ENCODE assay signal across 8 cellular contexts in the genomic region with DNA sequence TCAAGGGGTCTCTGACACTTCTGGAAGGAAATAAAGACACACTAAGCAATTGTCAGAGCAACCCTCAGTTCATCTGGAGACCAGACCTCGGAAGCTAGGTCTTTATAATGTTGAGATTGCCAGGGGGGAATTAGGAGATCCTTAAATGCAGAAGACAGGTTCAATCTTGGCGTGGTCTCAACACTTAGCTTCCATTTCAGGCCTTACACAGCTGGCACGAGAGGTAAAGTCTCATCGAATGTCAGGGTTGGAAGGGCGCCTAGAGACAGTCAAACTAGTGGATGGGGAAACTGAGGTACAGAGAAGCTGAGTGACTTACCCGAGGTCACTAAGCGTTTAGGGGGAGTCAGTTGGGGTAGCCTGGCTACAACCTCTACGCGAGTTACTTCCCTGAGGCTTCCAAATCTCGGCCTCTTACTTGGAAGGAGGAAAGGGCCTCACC. TPM values are rescaled to one million over a fixed set of nuclear protein-coding genes. Genes with fewer than 3 reads are reported as not detected.
DNase-seq lines count a peak whose midpoint lies in the region; ATAC-seq, FAIRE-seq and TF ChIP-seq lines count a peak whose summit lies in the region.

No MANE protein-coding gene starts in this region.

- CTCF ChIA-PET in A549 (lab: Yijun Ruan, JAX), result interaction anchor here (1.2 to 2.1 kb wide), 5 partner anchors 15 to 120 kb away, joined by 3 to 6 read pairs (median 4); no protein-coding TSS in a partner anchor
- CTCF ChIA-PET in HEK293T (lab: Yijun Ruan, JAX), result interaction anchor here (1.0 kb wide), 1 partner anchor 268 kb away, joined by 3 read pairs; a partner anchor contains a TSS

- FAIRE-seq in A549 (lab: Jason Lieb, UNC), result no peak

- ATAC-seq in A549 (peak in 1 of 2 experiments; percentile 5; a peak in 2 of 6 replicates), body of pancreas (no peak), GM19351 (IDR thresholded peaks at IDR 0.05; ENCODE audit: unreplicated experiment) (no peak), HG03039 (IDR thresholded peaks at IDR 0.05; ENCODE audit: unreplicated experiment) (no peak), GM18858 (IDR thresholded peaks at IDR 0.05; ENCODE audit: unreplicated experiment) (no peak)

- H3K4me1 ChIP-seq in A549 (0 out of 3 replicates have a peak, but pooled peaks cover 5% of the 10 kb centered on the region), body of pancreas (peaks cover 13% of the 10 kb centered on the region), mononuclear cell (ENCODE audit: insufficient read depth, low read length) (peaks cover 39% of the 10 kb centered on the region)

- POLR2A ChIA-PET in A549 (lab: Yijun Ruan, JAX), result interaction anchor here (0.9 to 1.8 kb wide), 5 partner anchors 11 to 116 kb away, joined by 3 to 6 read pairs (median 3); no protein-coding TSS in a partner anchor
- POLR2A ChIA-PET in HEK293T (lab: Yijun Ruan, JAX), result interaction anchor here (0.9 to 2.7 kb wide), 18 partner anchors 8 to 268 kb away, joined by 3 to 12 read pairs (median 4); a partner anchor contains a TSS

- H3K27ac ChIP-seq in A549, result peak overlapping the region; percentile 54 to 85; a peak in 5 of 6 replicates
- H3K27ac ChIP-seq in body of pancreas, result peak overlapping the region; percentile 32 to 65 (median 49)

- intact Hi-C loops in body of pancreas (cut with DNase I), result no loop called here

- H3K4me3 ChIP-seq in A549, result peak overlapping the region; percentile 60
- peak overlapping the region in 1 of 2 donors; percentile 45 for H3K4me3 ChIP-seq in body of pancreas
- peak overlapping the region; percentile 78 for H3K4me3 ChIP-seq in mononuclear cell (ENCODE audit: low read length)

- H3K4me2 ChIP-seq in A549, result peak overlapping the region; percentile 75

- H3K27me3 ChIP-seq in body of pancreas, result no peaks in the 10 kb centered on the region
- no peaks in the 10 kb centered on the region for H3K27me3 ChIP-seq in mononuclear cell (ENCODE audit: insufficient read depth, low read length)

- TF ChIP-seq POLR2A in A549 (IDR thresholded peaks at IDR 0.05; ENCODE audit: low read length) (no peak), body of pancreas (IDR thresholded peaks at IDR 0.05) (no peak)

- H3K36me3 ChIP-seq in body of pancreas (replicated peaks in 1 of 2; ENCODE audit: insufficient read depth in 1 of 2, low read depth in 2 of 2), result no peaks in the 10 kb centered on the region

- TF ChIP-seq CTCF in A549 (IDR thresholded peaks at IDR 0.05) (no peak), body of pancreas (IDR thresholded peaks at IDR 0.05) (no peak), GM20000 (IDR thresholded peaks at IDR 0.05; ENCODE audit: extremely low read depth, missing control alignments) (no peak)

- TF ChIP-seq EP300 in A549 (IDR thresholded peaks at IDR 0.05), result no peak

- WGBS in A549 (ENCODE audit: missing lambda C conversion rate), result 62% methylated on average over 9 of the region's 10 CpGs
- 34 to 39% methylated on average over 10 of the region's 10 CpGs for WGBS in body of pancreas, 2 donors

- TF ChIP-seq RAD21 in A549 (conservative IDR thresholded peaks at IDR 0.05 in 1 of 2, IDR thresholded peaks at IDR 0.05 in 1 of 2), result no peak

- DNase-seq in A549 (ENCODE audit: low read depth in 1 of 2, low spot score in 1 of 2), result peak in 1 of 2 experiments; percentile 3
- DNase-seq in HEK293T (ENCODE audit: extremely low spot score), result no peak
- no peak for DNase-seq in body of pancreas
- no peak for DNase-seq in GM20000 (ENCODE audit: low spot score)

- H3K9me3 ChIP-seq in A549 (no peaks in the 10 kb centered on the region), body of pancreas (no peaks in the 10 kb centered on the region), mononuclear cell (ENCODE audit: low read depth, low read length) (no peaks in the 10 kb centered on the region)

TF ChIP-seq in A549, 52 proteins besides CTCF, POLR2A, EP300 and RAD21:
- TF ChIP-seq TP53 (CRISPR knock-in tag; IDR thresholded peaks at IDR 0.05) (no peak), KDM1A (IDR thresholded peaks at IDR 0.05; ENCODE audit: low read depth) (no peak), HOXB13 (CRISPR knock-in tag; IDR thresholded peaks at IDR 0.05; ENCODE audit: low read depth) (no peak), ESRRA (IDR thresholded peaks at IDR 0.05; ENCODE audit: borderline replicate concordance, low read length) (no peak), MAZ (IDR thresholded peaks at IDR 0.05; ENCODE audit: borderline replicate concordance, low read depth, low read length) (no peak)
- TF ChIP-seq, protein P1, sequence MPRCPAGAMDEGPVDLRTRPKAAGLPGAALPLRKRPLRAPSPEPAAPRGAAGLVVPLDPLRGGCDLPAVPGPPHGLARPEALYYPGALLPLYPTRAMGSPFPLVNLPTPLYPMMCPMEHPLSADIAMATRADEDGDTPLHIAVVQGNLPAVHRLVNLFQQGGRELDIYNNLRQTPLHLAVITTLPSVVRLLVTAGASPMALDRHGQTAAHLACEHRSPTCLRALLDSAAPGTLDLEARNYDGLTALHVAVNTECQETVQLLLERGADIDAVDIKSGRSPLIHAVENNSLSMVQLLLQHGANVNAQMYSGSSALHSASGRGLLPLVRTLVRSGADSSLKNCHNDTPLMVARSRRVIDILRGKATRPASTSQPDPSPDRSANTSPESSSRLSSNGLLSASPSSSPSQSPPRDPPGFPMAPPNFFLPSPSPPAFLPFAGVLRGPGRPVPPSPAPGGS (IDR thresholded peaks at IDR 0.05), result no peak

TF ChIP-seq in HEK293T, 16 proteins besides CTCF, POLR2A, EP300 and RAD21:
- TF ChIP-seq L3MBTL2 (conservative IDR thresholded peaks at IDR 0.05), result no peak; the same call in 1 of the 2 replicates
- TF ChIP-seq HDGF (IDR thresholded peaks at IDR 0.05; ENCODE audit: borderline replicate concordance), result peak; percentile 96; the same call in 1 of the 2 replicates
TF ChIP-seq in HEK293T: peak in this region for 1.

RNA-seq across cellular contexts. Expression of a gene that starts 0.6 kb away (rescaled TPM):
- polyA plus RNA-seq in A549 (2011; rRNA removed) (12.8 and 15.6 TPM in 2 replicates), A549 (2017; fragmentation: RNase III; extraction: RNeasy Plus Mini Kit Qiagen cat#74134 plus additional on column Dnase treatment) (4.4 to 4.9 TPM (median 4.8 TPM) in 3 replicates)
- polyA plus RNA-seq in A549 (2012; cell fraction: cytosol; rRNA removed), result 2.7 and 3.1 TPM in 2 replicates
- polyA plus RNA-seq in A549 (2012; cell fraction: nucleus; rRNA removed), result 3.2 and 8.2 TPM in 2 replicates
- 11.8 and 18.6 TPM in 2 replicates for polyA minus RNA-seq in A549 (2011; rRNA and poly(A)+ RNA removed)
- total RNA-seq in body of pancreas (10 to 100 TPM; 45.8 to 54.7 TPM), mononuclear cell (159 TPM)
